ENCODE assay signal across 4 cellular contexts in the genomic region with DNA sequence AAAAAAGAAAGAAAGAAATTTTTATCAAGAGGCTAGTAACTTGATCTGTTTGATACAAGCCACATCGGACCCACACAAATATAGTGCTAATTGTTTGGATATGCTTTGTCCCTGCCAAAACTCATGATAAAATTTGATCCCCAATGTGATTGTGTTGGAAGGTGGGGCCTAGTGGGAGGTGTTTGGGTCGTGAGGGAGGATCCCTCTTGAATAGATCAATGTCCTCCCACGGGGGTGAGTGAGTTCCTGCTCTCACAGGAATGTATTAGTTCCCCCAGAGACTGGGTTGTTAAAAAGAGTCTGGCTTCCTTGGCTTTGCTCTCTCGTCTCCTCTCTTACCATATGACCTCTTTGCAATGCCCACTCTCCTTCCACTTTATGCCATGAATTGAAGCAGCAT.
"Had no signal": no experiment of that assay in that cellular context is flagged by ENCODE, and none has a peak within 500 bp of the region (broad histone marks: within the 10 kb centered on the region; RNA-seq: fewer than 3 reads in every experiment).

No MANE protein-coding gene starts in this region.

- H3K27ac ChIP-seq: HL-60 had no signal

- DNase-seq: IMR-90, KBM-7 had no signal

- H3K4me3 ChIP-seq: K562 had no signal
